In genomic region chr4:173169178-173169427, GRCh38 we compare ENCODE assay signal across 9 cellular contexts. TPM values are rescaled to one million over a fixed set of nuclear protein-coding genes. Genes with fewer than 3 reads are reported as not detected.
DNase-seq lines count a peak whose midpoint lies in the region; ATAC-seq, FAIRE-seq and TF ChIP-seq lines count a peak whose summit lies in the region.
"Had no signal": no experiment of that assay in that cellular context is flagged by ENCODE, and none has a peak within 500 bp of the region (broad histone marks: within the 10 kb centered on the region; RNA-seq: fewer than 3 reads in every experiment).

No MANE protein-coding gene starts in this region.

- BruUV-seq in GM12878 (replicated peaks; lab: Mats Ljungman, UMichigan) = no TSS peak

- ATAC-seq in GM12878 (no peak), thoracic aorta (ENCODE audit: insufficient number of reproducible peaks, low FRiP score, low read depth) (no peak)
- no peak for ATAC-seq in activated CD4-positive, alpha-beta T cell treated with anti-CD3 and anti-CD28 coated beads for 36 hours

- H3K9me3 ChIP-seq in HEK293 (ENCODE audit: control insufficient read depth, insufficient read depth, low read depth, low read length) (no peaks in the 10 kb centered on the region), GM12878 (replicated peaks; ENCODE audit: control insufficient read depth, insufficient read depth, low read length) (no peaks in the 10 kb centered on the region), thoracic aorta (no peaks in the 10 kb centered on the region)

- DNase-seq in GM12878 (ENCODE audit: low read depth, low spot score) (no peak), kidney epithelial cell (ENCODE audit: low read depth) (no peak), thoracic aorta (ENCODE audit: low spot score) (no peak), SIG-M5 (lab: John Stamatoyannopoulos, UW) (no peak), NCI-H1436 treated with DMSO at 0.1 percent for 48 hours (lab: John Stamatoyannopoulos, UW) (no peak), glomerular visceral epithelial cell (ENCODE audit: extremely low spot score) (no peak)
- no peak for DNase-seq in activated CD4-positive, alpha-beta T cell treated with anti-CD3 and anti-CD28 coated beads for 36 hours

- no peaks in the 10 kb centered on the region for H3K27me3 ChIP-seq in GM12878 (replicated peaks in 1 of 2; ENCODE audit: control insufficient read depth in 2 of 2, insufficient read depth in 2 of 2, low read length in 1 of 2)
- H3K27me3 ChIP-seq in kidney epithelial cell (ENCODE audit: control insufficient read depth, insufficient read depth, low read length) = no peaks in the 10 kb centered on the region
- H3K27me3 ChIP-seq in thoracic aorta (replicated peaks; ENCODE audit: insufficient read depth) = no peaks in the 10 kb centered on the region

- no peaks in the 10 kb centered on the region for H3K27me3 Mint-ChIP-seq in activated CD4-positive, alpha-beta T cell treated with anti-CD3 and anti-CD28 coated beads for 36 hours
- H3K27me3 Mint-ChIP-seq: activated naive CD8-positive, alpha-beta T cell treated with anti-CD3 and anti-CD28 coated beads, Interleukin-2, amount 10 ng/mL, durations not matched to agents 7 days and 5 days had no signal

- no peak for TF ChIP-seq RAD21 in GM12878 (IDR thresholded peaks at IDR 0.05; ENCODE audit: insufficient read depth, low read depth, low read length)

- H3K36me3 Mint-ChIP-seq in activated CD4-positive, alpha-beta T cell treated with anti-CD3 and anti-CD28 coated beads for 36 hours (ENCODE audit: low read depth) = no peaks in the 10 kb centered on the region

- H4K20me1 ChIP-seq in GM12878 (ENCODE audit: control insufficient read depth, insufficient read depth) = no peaks in the 10 kb centered on the region

- peak overlapping the region; percentile 97 for H3K9ac ChIP-seq in GM12878 (ENCODE audit: control insufficient read depth, insufficient read depth, low read length)

- CTCF ChIA-PET in HEK293 (lab: Yijun Ruan, JAX) (interaction anchor here (1.0 to 1.1 kb wide), 2 partner anchors 85 to 155 kb away, joined by 3 to 4 read pairs; no protein-coding TSS in a partner anchor), GM12878 (lab: Yijun Ruan, JAX) (interaction anchor here (1.0 to 4.8 kb wide), 4 partner anchors 21 to 91 kb away, joined by 3 to 30 read pairs (median 4); no protein-coding TSS in a partner anchor)
- CTCF ChIA-PET in activated CD4-positive, alpha-beta T cell treated with anti-CD3 and anti-CD28 coated beads for 36 hours (lab: Charles Lee) = interaction anchor here (0.6 to 3.0 kb wide), 3 partner anchors 24 to 132 kb away, joined by 3 to 8 read pairs (median 3); no protein-coding TSS in a partner anchor

- H3K79me2 ChIP-seq in GM12878 (ENCODE audit: control insufficient read depth, insufficient read depth, low read length) = peaks cover 54% of the 10 kb centered on the region

- H3K27ac ChIP-seq in HEK293 (ENCODE audit: extremely low read depth, low read depth, low read length) (peak overlapping the region; percentile 88), GM12878 (ENCODE audit: control insufficient read depth, insufficient read depth) (peak overlapping the region; percentile 94), thoracic aorta (peak overlapping the region; percentile 89 to 95)

- POLR2A ChIA-PET in HEK293 (lab: Yijun Ruan, JAX) (interaction anchor here (0.6 to 1.8 kb wide), 5 partner anchors 16 to 166 kb away, joined by 3 to 9 read pairs (median 7); partner anchors contain the start of gene HMGB2), GM12878 (lab: Charles Lee) (interaction anchor here (1.0 to 3.3 kb wide), 4 partner anchors 70 to 201 kb away, joined by 4 to 14 read pairs (median 8); partner anchors contain the start of gene SAP30)
- POLR2A ChIA-PET in activated CD4-positive, alpha-beta T cell treated with anti-CD3 and anti-CD28 coated beads for 36 hours (lab: Charles Lee) = interaction anchor here (0.7 kb wide), 1 partner anchor 165 kb away, joined by 3 read pairs; the partner anchor contains the start of gene HMGB2

- no peak overlapping the region for H3K27ac Mint-ChIP-seq in activated CD4-positive, alpha-beta T cell treated with anti-CD3 and anti-CD28 coated beads for 36 hours

- no peaks in the 10 kb centered on the region for H3K9me3 Mint-ChIP-seq in activated CD4-positive, alpha-beta T cell treated with anti-CD3 and anti-CD28 coated beads for 36 hours (ENCODE audit: low read depth)
- H3K9me3 Mint-ChIP-seq: activated naive CD8-positive, alpha-beta T cell treated with anti-CD3 and anti-CD28 coated beads, Interleukin-2, amount 10 ng/mL, durations not matched to agents 7 days and 5 days had no signal

- peaks cover 15% of the 10 kb centered on the region for H3K4me1 ChIP-seq in HEK293 (ENCODE audit: control insufficient read depth, insufficient read depth, low read length)
- H3K4me1 ChIP-seq in GM12878 (ENCODE audit: control insufficient read depth, insufficient read depth, low read length) = peaks cover 23% of the 10 kb centered on the region
- peaks cover 4 to 19% of the 10 kb centered on the region in 2 donors for H3K4me1 ChIP-seq in thoracic aorta (ENCODE audit: control insufficient read depth in 1 of 2, low read depth in 2 of 2)

- H3K4me1 Mint-ChIP-seq in activated CD4-positive, alpha-beta T cell treated with anti-CD3 and anti-CD28 coated beads for 36 hours = peaks cover 48% of the 10 kb centered on the region

- TF ChIP-seq CTCF in HEK293 (tag by site-specific recombination; IDR thresholded peaks at IDR 0.05) (no peak), GM12878 (IDR thresholded peaks at IDR 0.05 in 2 of 3, conservative IDR thresholded peaks at IDR 0.05 in 1 of 3; ENCODE audit: control insufficient read depth in 2 of 3, extremely low read depth in 1 of 3, insufficient read depth in 1 of 3, low read depth in 3 of 3, low read length in 3 of 3) (no peak), kidney epithelial cell (IDR thresholded peaks at IDR 0.05; ENCODE audit: insufficient read depth, low read length, poor library complexity, severe bottlenecking) (no peak), thoracic aorta (IDR thresholded peaks at IDR 0.05) (no peak)

- H3K36me3 ChIP-seq in HEK293 (ENCODE audit: control insufficient read depth in 2 of 2, insufficient read depth in 1 of 2, low read length in 2 of 2) (no peaks in the 10 kb centered on the region), GM12878 (ENCODE audit: control insufficient read depth in 2 of 2, insufficient read depth in 2 of 2, low read length in 1 of 2) (peaks cover 0 to 6% of the 10 kb centered on the region in 2 experiments; a peak in 1 of 4 replicates), kidney epithelial cell (ENCODE audit: control insufficient read depth, insufficient read depth, low read length) (no peaks in the 10 kb centered on the region), thoracic aorta (no peaks in the 10 kb centered on the region)

- no peak for TF ChIP-seq EP300 in GM12878 (IDR thresholded peaks at IDR 0.05; ENCODE audit: borderline replicate concordance in 1 of 2, control insufficient read depth in 1 of 2, low read depth in 2 of 2, low read length in 2 of 2)

- SMC1A ChIA-PET in GM12878 (lab: Charles Lee; ENCODE audit: uncharacterized antibody, unreplicated experiment) = interaction anchor here (0.8 to 2.9 kb wide), 6 partner anchors 16 to 88 kb away, joined by 3 to 18 read pairs (median 6); no protein-coding TSS in a partner anchor

- intact Hi-C loops in GM12878 (cut with micrococcal nuclease; ENCODE audit: unreplicated experiment) = loop anchor here (2.0 to 5.0 kb wide), 4 partner anchors 88 to 198 kb away; partner anchors contain the start of gene HMGB2
- intact Hi-C loops in activated CD4-positive, alpha-beta T cell treated with anti-CD3 and anti-CD28 coated beads for 36 hours (cut with DNase I, micrococcal nuclease) = loop anchor here (1.0 to 10.0 kb wide), 7 partner anchors 22 to 200 kb away; partner anchors contain the start of gene HMGB2 (in 1 of the 2)

- 0% methylated on average over 4 of the region's 41 CpGs for WGBS in GM12878 (ENCODE audit: insufficient coverage, insufficient replicate concordance, low lambda C conversion rate, missing lambda C conversion rate)

- RAD21 ChIA-PET in GM12878 (lab: Charles Lee; ENCODE audit: unreplicated experiment) = interaction anchor here (1.0 to 2.0 kb wide), 3 partner anchors 13 to 88 kb away, joined by 3 to 14 read pairs (median 9); no protein-coding TSS in a partner anchor

- TF ChIP-seq POLR2A in GM12878 (IDR thresholded peaks at IDR 0.05; ENCODE audit: low read depth, low read length) = no peak

- H3K4me3 ChIP-seq in HEK293 (ENCODE audit: low read depth, low read length) = peak overlapping the region; percentile 88
- peak overlapping the region; percentile 99 for H3K4me3 ChIP-seq in GM12878
- peak overlapping the region; percentile 95 for H3K4me3 ChIP-seq in kidney epithelial cell (ENCODE audit: low read depth, low read length)
- H3K4me3 ChIP-seq in thoracic aorta = peak overlapping the region; percentile 82

- H3K4me3 Mint-ChIP-seq in activated CD4-positive, alpha-beta T cell treated with anti-CD3 and anti-CD28 coated beads for 36 hours = no peak overlapping the region

- FAIRE-seq in GM12878 (lab: Jason Lieb, UNC) = no peak

- in situ Hi-C loops in GM12878 (cut with MboI) = no loop called here

- peak overlapping the region; percentile 87 for H2AFZ ChIP-seq in GM12878 (ENCODE audit: control insufficient read depth, low read depth, low read length)

- H3K4me2 ChIP-seq in GM12878 (ENCODE audit: control insufficient read depth, insufficient read depth) = peak overlapping the region; percentile 17; the same call in 1 of the 2 replicates

TF ChIP-seq in HEK293, 187 proteins besides CTCF, POLR2A, EP300 and RAD21 (continues in another document):
- TF ChIP-seq YY1 (tag by site-specific recombination; IDR thresholded peaks at IDR 0.05) = no peak

RNA-seq across cellular contexts. Expression of gene GALNT7, which starts 0.5 kb away (rescaled TPM):
- 74.9 and 78.4 TPM in 2 replicates for total RNA-seq in GM12878 (2013; cell fraction: nucleolus; rRNA removed)
- total RNA-seq in GM12878 (2014; rRNA removed) (19.1 and 26.5 TPM in 2 replicates), GM12878 (2014; rRNA removed; fragmentation: Illumina TruSeq; extraction: Trizol) (31.7 and 33.2 TPM in 2 replicates), GM12878 (2021) (30.3 and 32.4 TPM in 2 replicates), kidney epithelial cell (42.5 and 46.6 TPM in 2 replicates), thoracic aorta (10 to 100 TPM; 12.7 to 23.1 TPM)
- polyA plus RNA-seq in GM12878 (2011; ENCODE audit: low read depth) = 7.9 TPM
- polyA plus RNA-seq in GM12878 (2011; rRNA removed) (32.2 and 47.5 TPM in 2 replicates), GM12878 (2014; fragmentation: Illumina TruSeq; extraction: Trizol) (31.1 and 42.1 TPM in 2 replicates), GM12878 (2014; fragmentation: Nextera tagmentation; extraction: Ambion mirVana) (10 to 100 TPM; 14.2 to 14.8 TPM), GM12878 (2014; rRNA removed) (16.8 and 20.8 TPM in 2 replicates), GM12878 (2016; fragmentation: Nextera tagmentation; extraction: Ambion mirVana) (10 to 100 TPM; 27.6 to 33.0 TPM)
- polyA plus RNA-seq in GM12878 (2011; cell fraction: cytosol; rRNA removed) = 10.6 and 11.0 TPM in 2 replicates
- polyA plus RNA-seq in GM12878 (2011; cell fraction: nucleus; rRNA removed) = 31.9 and 33.0 TPM in 2 replicates
- polyA plus RNA-seq in GM12878 (2012) = 11.3 and 14.8 TPM in 2 replicates
- polyA minus RNA-seq in GM12878 (2011; rRNA and poly(A)+ RNA removed) = 28.1 and 41.5 TPM in 2 replicates
- 13.7 and 18.7 TPM in 2 replicates for polyA minus RNA-seq in GM12878 (2011; cell fraction: cytosol; rRNA and poly(A)+ RNA removed)
- 21.0 and 45.9 TPM in 2 replicates for polyA minus RNA-seq in GM12878 (2011; cell fraction: nucleus; rRNA and poly(A)+ RNA removed)
- total RNA-seq in activated CD4-positive, alpha-beta T cell treated with anti-CD3 and anti-CD28 coated beads for 36 hours = 10 to 100 TPM; 11.4 to 15.1 TPM
